In genomic region chr12:93536766-93537515, GRCh38 we compare ENCODE assay signal across 12 cellular contexts. TPM values are rescaled to one million over a fixed set of nuclear protein-coding genes. Genes with fewer than 3 reads are reported as not detected.
DNase-seq lines count a peak whose midpoint lies in the region; ATAC-seq, FAIRE-seq and TF ChIP-seq lines count a peak whose summit lies in the region.
"Had no signal": no experiment of that assay in that cellular context is flagged by ENCODE, and none has a peak within 500 bp of the region (broad histone marks: within the 10 kb centered on the region; RNA-seq: fewer than 3 reads in every experiment).

No MANE protein-coding gene starts in this region.

- no peak for FAIRE-seq in GM12878 (lab: Jason Lieb, UNC)

- H3K36me3 Mint-ChIP-seq in natural killer cell: no peaks in the 10 kb centered on the region
- no peaks in the 10 kb centered on the region for H3K36me3 Mint-ChIP-seq in natural killer cell treated with Interleukin-12 subunit alpha and Interleukin-12 subunit beta and Interleukin-15 and Interleukin-18, amount 100 ng/mL, for 72 hours

- no peaks in the 10 kb centered on the region for H3K27me3 Mint-ChIP-seq in natural killer cell (ENCODE audit: low read depth in 2 of 2)
- no peaks in the 10 kb centered on the region for H3K27me3 Mint-ChIP-seq in natural killer cell treated with Interleukin-12 subunit alpha and Interleukin-12 subunit beta and Interleukin-15 and Interleukin-18, amount 100 ng/mL, for 72 hours

- peak; percentile 60 to 66 (median 61) for ATAC-seq in natural killer cell
- ATAC-seq in natural killer cell treated with Interleukin-12 subunit alpha and Interleukin-12 subunit beta and Interleukin-15 and Interleukin-18, amount 100 ng/mL, for 72 hours: no peak
- peak; percentile 75 for ATAC-seq in HG02943 (IDR thresholded peaks at IDR 0.05; ENCODE audit: low read depth, unreplicated experiment)
- peak; percentile 82 for ATAC-seq in GM12878
- peak; percentile 27 for ATAC-seq in aorta (ENCODE audit: low FRiP score)
- no peak for ATAC-seq in HG03520 (IDR thresholded peaks at IDR 0.05; ENCODE audit: unreplicated experiment)

- peak overlapping the region; percentile 53 for H3K4me2 ChIP-seq in GM12878 (ENCODE audit: control insufficient read depth, insufficient read depth)

- intact Hi-C loops in natural killer cell (cut with micrococcal nuclease): no loop called here
- intact Hi-C loops in GM12878 (cut with micrococcal nuclease; ENCODE audit: unreplicated experiment): no loop called here
- intact Hi-C loops in aorta (cut with DNase I): no loop called here

- TF ChIP-seq EP300 in GM12878 (IDR thresholded peaks at IDR 0.05; ENCODE audit: borderline replicate concordance in 1 of 2, control insufficient read depth in 1 of 2, low read depth in 2 of 2, low read length in 2 of 2): no peak

- H3K9ac ChIP-seq in GM12878 (ENCODE audit: control insufficient read depth, insufficient read depth, low read length): no peak overlapping the region

- TF ChIP-seq RAD21 in GM12878 (IDR thresholded peaks at IDR 0.05; ENCODE audit: insufficient read depth, low read depth, low read length): no peak

- in situ Hi-C loops in GM12878 (cut with MboI): no loop called here

- peak overlapping the region in 1 of 2 donors; percentile 35 for H3K27ac Mint-ChIP-seq in natural killer cell
- no peak overlapping the region for H3K27ac Mint-ChIP-seq in natural killer cell treated with Interleukin-12 subunit alpha and Interleukin-12 subunit beta and Interleukin-15 and Interleukin-18, amount 100 ng/mL, for 72 hours
- H3K27ac Mint-ChIP-seq: activated T-helper 1 cell treated with anti-CD3 and anti-CD28 coated beads, Interleukin-12 subunit alpha, Interleukin-12 subunit beta, Interleukin-2, Interleukin-4 antibody, amounts not matched to agents 30 ng/mL and 10 ng/mL and 1 ng/mL, durations not matched to agents 14 hours and 24 hours and 36 hours had no signal

- peak overlapping the region; percentile 74 for H2AFZ ChIP-seq in GM12878 (ENCODE audit: control insufficient read depth, low read depth, low read length)

- peaks cover 36 to 45% of the 10 kb centered on the region in 2 donors for H3K4me1 Mint-ChIP-seq in natural killer cell
- H3K4me1 Mint-ChIP-seq in natural killer cell treated with Interleukin-12 subunit alpha and Interleukin-12 subunit beta and Interleukin-15 and Interleukin-18, amount 100 ng/mL, for 72 hours (ENCODE audit: low read depth in 2 of 2): peaks cover 21 to 22% of the 10 kb centered on the region in 2 donors

- H3K36me3 ChIP-seq in GM12878 (ENCODE audit: control insufficient read depth in 2 of 2, insufficient read depth in 2 of 2, low read length in 1 of 2) (no peaks in the 10 kb centered on the region), aorta (ENCODE audit: control insufficient read depth in 1 of 2, insufficient read depth in 2 of 2, low read length in 1 of 2) (no peaks in the 10 kb centered on the region)
- H3K36me3 ChIP-seq: Peyer's patch, sigmoid colon had no signal

- H3K9me3 Mint-ChIP-seq in natural killer cell: no peaks in the 10 kb centered on the region
- no peaks in the 10 kb centered on the region for H3K9me3 Mint-ChIP-seq in natural killer cell treated with Interleukin-12 subunit alpha and Interleukin-12 subunit beta and Interleukin-15 and Interleukin-18, amount 100 ng/mL, for 72 hours

- POLR2A ChIA-PET in GM12878 (lab: Charles Lee): no interaction called here

- TF ChIP-seq CTCF in natural killer cell (IDR thresholded peaks at IDR 0.05): no peak
- no peak for TF ChIP-seq CTCF in GM12878 (IDR thresholded peaks at IDR 0.05 in 2 of 3, conservative IDR thresholded peaks at IDR 0.05 in 1 of 3; ENCODE audit: control insufficient read depth in 2 of 3, extremely low read depth in 1 of 3, insufficient read depth in 1 of 3, low read depth in 3 of 3, low read length in 3 of 3)

- H3K27me3 ChIP-seq in GM12878 (replicated peaks in 1 of 2; ENCODE audit: control insufficient read depth in 2 of 2, insufficient read depth in 2 of 2, low read length in 1 of 2) (no peaks in the 10 kb centered on the region), aorta (ENCODE audit: control insufficient read depth in 1 of 2, insufficient read depth in 2 of 2, low read length in 1 of 2) (no peaks in the 10 kb centered on the region)
- H3K27me3 ChIP-seq: Peyer's patch, sigmoid colon had no signal

- H3K9me3 ChIP-seq in GM12878 (replicated peaks; ENCODE audit: control insufficient read depth, insufficient read depth, low read length) (no peaks in the 10 kb centered on the region; the same call in 2 of the 3 replicates), aorta (ENCODE audit: control insufficient read depth, low read length) (peaks cover 2% of the 10 kb centered on the region)
- H3K9me3 ChIP-seq: Peyer's patch, sigmoid colon had no signal

- DNase-seq in natural killer cell: no peak
- DNase-seq in natural killer cell treated with Interleukin-12 subunit alpha and Interleukin-12 subunit beta and Interleukin-15 and Interleukin-18, amount 100 ng/mL, for 72 hours (ENCODE audit: low spot score): no peak
- DNase-seq in GM12878 (ENCODE audit: low read depth, low spot score): peak; percentile 15
- DNase-seq in aorta: no peak
- no peak for DNase-seq in medulla oblongata (ENCODE audit: extremely low spot score)
- DNase-seq in glomerular visceral epithelial cell (ENCODE audit: extremely low spot score): no peak
- DNase-seq: sigmoid colon, substantia nigra had no signal

- no peaks in the 10 kb centered on the region for H4K20me1 ChIP-seq in GM12878 (ENCODE audit: control insufficient read depth, insufficient read depth)

- no peaks in the 10 kb centered on the region for H3K79me2 ChIP-seq in GM12878 (ENCODE audit: control insufficient read depth, insufficient read depth, low read length)

- 1% methylated on average over 5 of the region's 5 CpGs for WGBS in GM12878 (ENCODE audit: insufficient coverage, insufficient replicate concordance, low lambda C conversion rate, missing lambda C conversion rate)
- 25 to 28% methylated on average over 5 of the region's 5 CpGs for WGBS in aorta, 2 donors

- no TSS peak for BruUV-seq in GM12878 (replicated peaks; lab: Mats Ljungman, UMichigan)

- CTCF ChIA-PET in GM12878 (lab: Yijun Ruan, JAX): interaction anchor here (0.6 to 2.7 kb wide), 6 partner anchors 10 to 565 kb away, joined by 3 to 15 read pairs (median 6); no protein-coding TSS in a partner anchor

- H3K4me3 ChIP-seq in GM12878 (no peak overlapping the region), aorta (ENCODE audit: low read length in 2 of 2) (no peak overlapping the region)
- H3K4me3 ChIP-seq: Peyer's patch, sigmoid colon had no signal

- SMC1A ChIA-PET in GM12878 (lab: Charles Lee; ENCODE audit: uncharacterized antibody, unreplicated experiment): interaction anchor here (0.7 to 1.8 kb wide), 4 partner anchors 28 to 565 kb away, joined by 3 to 8 read pairs (median 3); no protein-coding TSS in a partner anchor

- peaks cover 10% of the 10 kb centered on the region for H3K4me1 ChIP-seq in GM12878 (ENCODE audit: control insufficient read depth, insufficient read depth, low read length)
- peaks cover 0 to 3% of the 10 kb centered on the region in 2 donors for H3K4me1 ChIP-seq in aorta (ENCODE audit: control insufficient read depth in 1 of 2, insufficient read depth in 2 of 2, low read length in 2 of 2)
- H3K4me1 ChIP-seq: Peyer's patch, sigmoid colon had no signal

- RAD21 ChIA-PET in GM12878 (lab: Charles Lee; ENCODE audit: unreplicated experiment): interaction anchor here (0.8 to 3.4 kb wide), 3 partner anchors 10 to 565 kb away, joined by 3 to 12 read pairs (median 4); no protein-coding TSS in a partner anchor

- no peak overlapping the region for H3K4me3 Mint-ChIP-seq in natural killer cell
- H3K4me3 Mint-ChIP-seq in natural killer cell treated with Interleukin-12 subunit alpha and Interleukin-12 subunit beta and Interleukin-15 and Interleukin-18, amount 100 ng/mL, for 72 hours: no peak overlapping the region
- H3K4me3 Mint-ChIP-seq: activated T-helper 1 cell treated with anti-CD3 and anti-CD28 coated beads, Interleukin-12 subunit alpha, Interleukin-12 subunit beta, Interleukin-2, Interleukin-4 antibody, amounts not matched to agents 30 ng/mL and 10 ng/mL and 1 ng/mL, durations not matched to agents 14 hours and 24 hours and 36 hours had no signal

- H3K27ac ChIP-seq in GM12878 (ENCODE audit: control insufficient read depth, insufficient read depth): no peak overlapping the region
- H3K27ac ChIP-seq in aorta (ENCODE audit: low read depth in 1 of 2, low read length in 2 of 2): no peak overlapping the region
- H3K27ac ChIP-seq: Peyer's patch, sigmoid colon had no signal

- no peak for TF ChIP-seq POLR2A in GM12878 (IDR thresholded peaks at IDR 0.05; ENCODE audit: low read depth, low read length)

TF ChIP-seq in GM12878, 131 proteins besides CTCF, POLR2A, EP300 and RAD21 (continues in another document):
- TF ChIP-seq IRF3 (IDR thresholded peaks at IDR 0.05): no peak

RNA-seq across cellular contexts. Expression of gene SOCS2, which starts 35.5 kb away (rescaled TPM):
- total RNA-seq in natural killer cell (100 to 1,000 TPM in 1 of 3 donors, 10 to 100 TPM in 2; 13.9 to 110 (median 26.7) TPM), GM12878 (2014; rRNA removed) (8.0 and 16.0 TPM in 2 replicates), GM12878 (2014; rRNA removed; fragmentation: Illumina TruSeq; extraction: Trizol) (9.7 and 10.1 TPM in 2 replicates), GM12878 (2021) (8.5 and 9.4 TPM in 2 replicates), aorta (10 to 100 TPM; 22.5 to 27.1 TPM)
- 10 to 100 TPM; 14.1 to 19.2 TPM for total RNA-seq in natural killer cell treated with Interleukin-12 subunit alpha and Interleukin-12 subunit beta and Interleukin-15 and Interleukin-18, amount 100 ng/mL, for 72 hours
- 5.3 and 9.2 TPM in 2 replicates for total RNA-seq in GM12878 (2013; cell fraction: nucleolus; rRNA removed)
- polyA plus RNA-seq in GM12878 (2011; ENCODE audit: low read depth): 2.0 TPM
- polyA plus RNA-seq in GM12878 (2011; rRNA removed) (2.6 and 3.5 TPM in 2 replicates), GM12878 (2014; fragmentation: Illumina TruSeq; extraction: Trizol) (12.0 and 18.8 TPM in 2 replicates), GM12878 (2014; fragmentation: Nextera tagmentation; extraction: Ambion mirVana) (1 to 10 TPM; 3.7 TPM), GM12878 (2014; rRNA removed) (11.5 and 12.7 TPM in 2 replicates), GM12878 (2016; fragmentation: Nextera tagmentation; extraction: Ambion mirVana) (1 to 10 TPM; 5.1 to 6.5 TPM), aorta (10 to 100 TPM; 14.3 to 24.7 TPM)
- 1.5 and 1.9 TPM in 2 replicates for polyA plus RNA-seq in GM12878 (2011; cell fraction: cytosol; rRNA removed)
- polyA plus RNA-seq in GM12878 (2011; cell fraction: nucleus; rRNA removed): 4.3 and 4.9 TPM in 2 replicates
- polyA plus RNA-seq in GM12878 (2012): 4.6 and 4.7 TPM in 2 replicates
- polyA minus RNA-seq in GM12878 (2011; rRNA and poly(A)+ RNA removed): 1.2 and 1.6 TPM in 2 replicates
- 0.73 and 2.0 TPM in 2 replicates for polyA minus RNA-seq in GM12878 (2011; cell fraction: cytosol; rRNA and poly(A)+ RNA removed)
- 1.9 TPM in 2 replicates for polyA minus RNA-seq in GM12878 (2011; cell fraction: nucleus; rRNA and poly(A)+ RNA removed)

Comparison
In these comparisons a context has a peak if more than half of its experiments do, and no peak if none do; other contexts are left out.
1. ATAC-seq: peak in natural killer cell (3 of 3), HG02943 (single experiment), GM12878 (single experiment) and aorta (single experiment); none in natural killer cell treated with Interleukin-12 subunit alpha and Interleukin-12 subunit beta and Interleukin-15 and Interleukin-18, amount 100 ng/mL, for 72 hours (0 of 2) and HG03520 (single experiment).